Comparison of ENCODE assay signal across 12 cellular contexts in genomic region chr10:79509949-79510516, GRCh38. TPM values are rescaled to one million over a fixed set of nuclear protein-coding genes. Genes with fewer than 3 reads are reported as not detected.
"Had no signal": no experiment of that assay in that cellular context is flagged by ENCODE, and none has a peak within 500 bp of the region (broad histone marks: within the 10 kb centered on the region; RNA-seq: fewer than 3 reads in every experiment).

No MANE protein-coding gene starts in this region.

RNA-seq across cellular contexts. Expression of gene SFTPA2, which starts 50.2 kb away (rescaled TPM):
- total RNA-seq: chondrocyte; endodermal cell; epithelial cell of proximal tubule; fibroblast of lung; lower leg skin; mammary epithelial cell; naive thymus-derived CD4-positive, alpha-beta T cell; osteoblast; progenitor cell of endocrine pancreas; sigmoid colon; subcutaneous adipose tissue had no signal
- polyA plus RNA-seq: fibroblast of lung; keratinocyte; mammary epithelial cell; naive thymus-derived CD4-positive, alpha-beta T cell had no signal
